ENCODE assay signal across 15 cellular contexts in the genomic region with DNA sequence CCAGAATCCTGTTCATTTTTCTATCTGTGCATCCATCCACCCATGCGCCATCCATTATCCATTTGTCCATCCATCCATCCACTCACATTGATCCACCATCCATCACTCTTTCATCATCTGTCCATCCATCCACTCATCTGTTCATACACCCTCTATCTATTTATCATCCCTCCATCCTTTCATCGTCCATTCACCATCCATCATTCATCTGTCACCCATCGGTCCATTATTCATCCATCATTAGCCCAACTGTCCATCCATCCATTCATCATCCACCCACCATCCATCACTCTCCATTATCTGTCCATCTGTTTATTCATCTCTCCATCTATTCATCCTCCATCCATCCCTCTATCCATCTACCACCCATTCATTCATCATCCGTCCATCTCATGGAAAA.
"Had no signal": no experiment of that assay in that cellular context is flagged by ENCODE, and none has a peak within 500 bp of the region (broad histone marks: within the 10 kb centered on the region; RNA-seq: fewer than 3 reads in every experiment).

No MANE protein-coding gene starts in this region.

- H3K36me3 Mint-ChIP-seq: activated naive CD8-positive, alpha-beta T cell; memory B cell; naive thymus-derived CD8-positive, alpha-beta T cell; stimulated activated effector memory CD8-positive, alpha-beta T cell treated with anti-CD3 and anti-CD28 coated beads, Interleukin-12 subunit alpha, Interleukin-12 subunit beta, amount 100 ng/mL, for 72 hours had no signal

- H3K4me2 ChIP-seq: smooth muscle cell had no signal

- H3K27ac Mint-ChIP-seq: activated naive CD8-positive, alpha-beta T cell; dendritic cell treated with granulocyte-macrophage colony-stimulating factor and Interleukin-4, amounts not matched to agents 40 ng/mL and 50 ng/mL, for 4 days; memory B cell; naive thymus-derived CD8-positive, alpha-beta T cell; stimulated activated effector memory CD8-positive, alpha-beta T cell treated with anti-CD3 and anti-CD28 coated beads, Interleukin-12 subunit alpha, Interleukin-12 subunit beta, amount 100 ng/mL, for 72 hours; T-helper 2 cell treated with Interferon-gamma antibody and Interleukin-4, amounts not matched to agents 5 μg/mL and 100 μg/mL, for 36 hours had no signal

- H3K27me3 ChIP-seq: left lung, testis had no signal

- H3K4me1 ChIP-seq: left lung, testis had no signal

- H3K4me3 ChIP-seq: left lung, smooth muscle cell, testis had no signal

- DNase-seq: activated CD4-positive, alpha-beta T cell treated with anti-CD3 and anti-CD28 coated beads, Interleukin-2, amount 50 U/mL, for 4 hours; effector memory CD4-positive, alpha-beta T cell; foreskin melanocyte; head of caudate nucleus; left lung; naive thymus-derived CD8-positive, alpha-beta T cell; stimulated activated CD4-positive, alpha-beta T cell treated with anti-CD3 and anti-CD28 coated beads, Interleukin-4, amount 100 ng/mL, for 24 hours; testis had no signal

- H3K9me3 ChIP-seq: testis had no signal

- H3K9me3 Mint-ChIP-seq: dendritic cell treated with granulocyte-macrophage colony-stimulating factor and Interleukin-4, amounts not matched to agents 40 ng/mL and 50 ng/mL, for 4 days; stimulated activated effector memory CD8-positive, alpha-beta T cell treated with anti-CD3 and anti-CD28 coated beads, Interleukin-12 subunit alpha, Interleukin-12 subunit beta, amount 100 ng/mL, for 72 hours; T-helper 2 cell treated with Interferon-gamma antibody and Interleukin-4, amounts not matched to agents 5 μg/mL and 100 μg/mL, for 36 hours had no signal

- H3K4me1 Mint-ChIP-seq: memory B cell; stimulated activated effector memory CD8-positive, alpha-beta T cell treated with anti-CD3 and anti-CD28 coated beads, Interleukin-12 subunit alpha, Interleukin-12 subunit beta, amount 100 ng/mL, for 72 hours had no signal

- H3K36me3 ChIP-seq: left lung had no signal

- H3K4me3 Mint-ChIP-seq: activated naive CD8-positive, alpha-beta T cell; dendritic cell treated with granulocyte-macrophage colony-stimulating factor and Interleukin-4, amounts not matched to agents 40 ng/mL and 50 ng/mL, for 4 days; memory B cell; naive thymus-derived CD8-positive, alpha-beta T cell; stimulated activated effector memory CD8-positive, alpha-beta T cell treated with anti-CD3 and anti-CD28 coated beads, Interleukin-12 subunit alpha, Interleukin-12 subunit beta, amount 100 ng/mL, for 72 hours; T-helper 2 cell treated with Interferon-gamma antibody and Interleukin-4, amounts not matched to agents 5 μg/mL and 100 μg/mL, for 36 hours had no signal

- H3K27ac ChIP-seq: left lung, testis had no signal

- ATAC-seq: naive thymus-derived CD8-positive, alpha-beta T cell; sciatic nerve; stimulated activated effector memory CD8-positive, alpha-beta T cell treated with anti-CD3 and anti-CD28 coated beads, Interleukin-12 subunit alpha, Interleukin-12 subunit beta, amount 100 ng/mL, for 72 hours had no signal
